1 cellular context compared by ENCODE assay signal in genomic region chr20:34781250-34781649, GRCh38.
TF ChIP-seq lines count a peak whose summit lies in the region.

No MANE protein-coding gene starts in this region.

TF ChIP-seq in HCT116, 20 proteins besides CTCF, POLR2A, EP300 and RAD21 (continued from another document):
- TF ChIP-seq REST (IDR thresholded peaks at IDR 0.05; ENCODE audit: low read depth) = no peak
- TF ChIP-seq ELF1 (IDR thresholded peaks at IDR 0.05; ENCODE audit: borderline replicate concordance, low read depth) = no peak
- no peak for TF ChIP-seq YY1 (IDR thresholded peaks at IDR 0.05; ENCODE audit: extremely low read depth, insufficient replicate concordance, low read depth, low read length)
- TF ChIP-seq CBX3 (IDR thresholded peaks at IDR 0.05; ENCODE audit: low read depth) = no peak
- TF ChIP-seq ZFX (IDR thresholded peaks at IDR 0.05) = no peak
- TF ChIP-seq SIN3A (IDR thresholded peaks at IDR 0.05; ENCODE audit: low read depth) = no peak
- TF ChIP-seq, protein P1, sequence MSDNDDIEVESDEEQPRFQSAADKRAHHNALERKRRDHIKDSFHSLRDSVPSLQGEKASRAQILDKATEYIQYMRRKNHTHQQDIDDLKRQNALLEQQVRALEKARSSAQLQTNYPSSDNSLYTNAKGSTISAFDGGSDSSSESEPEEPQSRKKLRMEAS (IDR thresholded peaks at IDR 0.05) = no peak
- TF ChIP-seq, protein P2, sequence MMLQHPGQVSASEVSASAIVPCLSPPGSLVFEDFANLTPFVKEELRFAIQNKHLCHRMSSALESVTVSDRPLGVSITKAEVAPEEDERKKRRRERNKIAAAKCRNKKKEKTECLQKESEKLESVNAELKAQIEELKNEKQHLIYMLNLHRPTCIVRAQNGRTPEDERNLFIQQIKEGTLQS (IDR thresholded peaks at IDR 0.05) = no peak
- no peak for TF ChIP-seq EZH2phosphoT487 (IDR thresholded peaks at IDR 0.05; ENCODE audit: borderline replicate concordance)
- TF ChIP-seq POLR2AphosphoS5 (IDR thresholded peaks at IDR 0.05; ENCODE audit: low read depth, low read length) = no peak
- TF ChIP-seq ZNF274 (IDR thresholded peaks at IDR 0.05; ENCODE audit: low read depth, low read length) = no peak
- TF ChIP-seq EZH2 (IDR thresholded peaks at IDR 0.05) = no peak
- TF ChIP-seq CEBPB (IDR thresholded peaks at IDR 0.05; ENCODE audit: low read depth) = no peak
